Comparison of ENCODE assay signal across 19 cellular contexts in genomic region chr11:77184136-77184860, GRCh38. TPM values are rescaled to one million over a fixed set of nuclear protein-coding genes. Genes with fewer than 3 reads are reported as not detected.
A peak's percentile ranks its signal among the peaks of the same experiment; 100 is the strongest.
DNase-seq lines count a peak whose midpoint lies in the region; ATAC-seq and TF ChIP-seq lines count a peak whose summit lies in the region.
"Had no signal": no experiment of that assay in that cellular context is flagged by ENCODE, and none has a peak within 500 bp of the region (broad histone marks: within the 10 kb centered on the region; RNA-seq: fewer than 3 reads in every experiment).

No MANE protein-coding gene starts in this region.

- no peaks in the 10 kb centered on the region for H3K36me3 Mint-ChIP-seq in chondrocyte (ENCODE audit: low read depth)
- no peaks in the 10 kb centered on the region for H3K36me3 Mint-ChIP-seq in stimulated activated memory B cell treated with anti-CD40 and anti-IgM and Interleukin-4, amounts not matched to agents 10 μg/mL and 1 μg/mL and 100 μg/mL, for 72 hours
- no peaks in the 10 kb centered on the region for H3K36me3 Mint-ChIP-seq in activated CD4-positive, alpha-beta T cell treated with anti-CD3 and anti-CD28 coated beads, Interleukin-2, amount 10 ng/mL, durations not matched to agents 7 days and 5 days (ENCODE audit: low read depth)
- H3K36me3 Mint-ChIP-seq: CD4-positive, CD25-positive, alpha-beta regulatory T cell; CD8-positive, alpha-beta T cell had no signal

- DNase-seq in Right ventricle myocardium superior (peak; percentile 23), heart right ventricle (no peak), chondrocyte (ENCODE audit: low spot score) (peak; percentile 72), SHP77 (lab: John Stamatoyannopoulos, UW) (no peak)
- no peak for DNase-seq in activated CD4-positive, alpha-beta T cell treated with anti-CD3 and anti-CD28 coated beads, Interleukin-2, amount 10 ng/mL, durations not matched to agents 7 days and 5 days
- DNase-seq: 8988T; Caco-2; CD4-positive, CD25-positive, alpha-beta regulatory T cell; CD8-positive, alpha-beta T cell; DMS153; DND-41; GOT3; HFFc6 had no signal

- POLR2A ChIA-PET in activated CD4-positive, alpha-beta T cell treated with anti-CD3 and anti-CD28 coated beads, Interleukin-2, amount 10 ng/mL, durations not matched to agents 7 days and 5 days (lab: Charles Lee): no interaction called here

- intact Hi-C loops in Right ventricle myocardium superior (cut with DNase I) (no loop called here), heart right ventricle (cut with DNase I) (loop anchor here in 3 of 10 donors (10.0 kb wide), 2 partner anchors 129 to 139 kb away; no protein-coding TSS in a partner anchor)

- WGBS in heart right ventricle, 2 donors: 89 to 91% methylated on average over 15 of the region's 15 CpGs

- H3K27ac ChIP-seq in heart right ventricle: no peak overlapping the region
- H3K27ac ChIP-seq: BLaER1, C4-2B had no signal

- no peaks in the 10 kb centered on the region for H3K27me3 ChIP-seq in heart right ventricle
- H3K27me3 ChIP-seq: BLaER1 had no signal

- CTCF ChIA-PET in activated CD4-positive, alpha-beta T cell treated with anti-CD3 and anti-CD28 coated beads, Interleukin-2, amount 10 ng/mL, durations not matched to agents 7 days and 5 days (lab: Charles Lee): no interaction called here

- H3K4me1 Mint-ChIP-seq in chondrocyte (ENCODE audit: low read depth): no peaks in the 10 kb centered on the region
- H3K4me1 Mint-ChIP-seq in stimulated activated memory B cell treated with anti-CD40 and anti-IgM and Interleukin-4, amounts not matched to agents 10 μg/mL and 1 μg/mL and 100 μg/mL, for 72 hours: no peaks in the 10 kb centered on the region
- H3K4me1 Mint-ChIP-seq in activated CD4-positive, alpha-beta T cell treated with anti-CD3 and anti-CD28 coated beads, Interleukin-2, amount 10 ng/mL, durations not matched to agents 7 days and 5 days: no peaks in the 10 kb centered on the region
- H3K4me1 Mint-ChIP-seq: B cell had no signal

- H3K36me3 ChIP-seq in heart right ventricle: peaks cover 0 to 13% (median 0%) of the 10 kb centered on the region in 9 donors
- H3K36me3 ChIP-seq: BLaER1, HAP-1 had no signal

- no peaks in the 10 kb centered on the region for H3K9me3 Mint-ChIP-seq in chondrocyte (ENCODE audit: low read depth)
- no peaks in the 10 kb centered on the region for H3K9me3 Mint-ChIP-seq in stimulated activated memory B cell treated with anti-CD40 and anti-IgM and Interleukin-4, amounts not matched to agents 10 μg/mL and 1 μg/mL and 100 μg/mL, for 72 hours
- no peaks in the 10 kb centered on the region for H3K9me3 Mint-ChIP-seq in activated CD4-positive, alpha-beta T cell treated with anti-CD3 and anti-CD28 coated beads, Interleukin-2, amount 10 ng/mL, durations not matched to agents 7 days and 5 days
- H3K9me3 Mint-ChIP-seq: CD4-positive, CD25-positive, alpha-beta regulatory T cell; CD8-positive, alpha-beta T cell; HFFc6 had no signal

- no peak overlapping the region for H3K27ac Mint-ChIP-seq in chondrocyte (ENCODE audit: unreplicated experiment)
- H3K27ac Mint-ChIP-seq in stimulated activated memory B cell treated with anti-CD40 and anti-IgM and Interleukin-4, amounts not matched to agents 10 μg/mL and 1 μg/mL and 100 μg/mL, for 72 hours: no peak overlapping the region
- H3K27ac Mint-ChIP-seq in activated CD4-positive, alpha-beta T cell treated with anti-CD3 and anti-CD28 coated beads, Interleukin-2, amount 10 ng/mL, durations not matched to agents 7 days and 5 days: no peak overlapping the region
- H3K27ac Mint-ChIP-seq: B cell; CD8-positive, alpha-beta T cell; HFFc6 had no signal

- no peak overlapping the region for H3K4me3 ChIP-seq in heart right ventricle
- H3K4me3 ChIP-seq: BLaER1, HAP-1 had no signal

- peaks cover 0 to 1% (median 0%) of the 10 kb centered on the region in 9 donors for H3K4me1 ChIP-seq in heart right ventricle
- H3K4me1 ChIP-seq: Caco-2, HAP-1 had no signal

- no peaks in the 10 kb centered on the region for H3K9me3 ChIP-seq in heart right ventricle
- H3K9me3 ChIP-seq: BLaER1, Caco-2, HAP-1 had no signal

- TF ChIP-seq CTCF in heart right ventricle (IDR thresholded peaks at IDR 0.05): no peak
- no peak for TF ChIP-seq CTCF in chondrocyte (IDR thresholded peaks at IDR 0.05)

- ATAC-seq in Right ventricle myocardium superior (ENCODE audit: poor library complexity) (no peak), heart right ventricle (no peak)
- peak; percentile 37 for ATAC-seq in stimulated activated memory B cell treated with anti-CD40 and anti-IgM and Interleukin-4, amounts not matched to agents 10 μg/mL and 1 μg/mL and 100 μg/mL, for 72 hours
- ATAC-seq: CD8-positive, alpha-beta T cell had no signal

- no peak overlapping the region for H3K4me3 Mint-ChIP-seq in chondrocyte (ENCODE audit: unreplicated experiment)
- H3K4me3 Mint-ChIP-seq in stimulated activated memory B cell treated with anti-CD40 and anti-IgM and Interleukin-4, amounts not matched to agents 10 μg/mL and 1 μg/mL and 100 μg/mL, for 72 hours: no peak overlapping the region
- no peak overlapping the region for H3K4me3 Mint-ChIP-seq in activated CD4-positive, alpha-beta T cell treated with anti-CD3 and anti-CD28 coated beads, Interleukin-2, amount 10 ng/mL, durations not matched to agents 7 days and 5 days
- H3K4me3 Mint-ChIP-seq: B cell; CD4-positive, CD25-positive, alpha-beta regulatory T cell; CD8-positive, alpha-beta T cell; HFFc6 had no signal

- peaks cover 10% of the 10 kb centered on the region for H3K27me3 Mint-ChIP-seq in chondrocyte (ENCODE audit: low read depth)
- H3K27me3 Mint-ChIP-seq in stimulated activated memory B cell treated with anti-CD40 and anti-IgM and Interleukin-4, amounts not matched to agents 10 μg/mL and 1 μg/mL and 100 μg/mL, for 72 hours: peaks cover 31% of the 10 kb centered on the region
- peaks cover 4% of the 10 kb centered on the region for H3K27me3 Mint-ChIP-seq in activated CD4-positive, alpha-beta T cell treated with anti-CD3 and anti-CD28 coated beads, Interleukin-2, amount 10 ng/mL, durations not matched to agents 7 days and 5 days
- H3K27me3 Mint-ChIP-seq: B cell; CD4-positive, CD25-positive, alpha-beta regulatory T cell had no signal

RNA-seq across cellular contexts. Expression of gene MYO7A, which starts 56.3 kb away (rescaled TPM):
- total RNA-seq in Right ventricle myocardium superior: 4.4 TPM
- 1 to 10 TPM in 9 of 10 donors, under 1 TPM in 1; 1.00 to 6.8 (median 2.8) TPM for total RNA-seq in heart right ventricle
- polyA plus RNA-seq in heart right ventricle: 1 to 10 TPM in 1 of 2 donors, under 1 TPM in 1; 0.91 to 5.0 TPM
- not detected in 3 replicates for total RNA-seq in chondrocyte
- under 1 TPM; 0.07 to 0.15 TPM for total RNA-seq in activated CD4-positive, alpha-beta T cell treated with anti-CD3 and anti-CD28 coated beads, Interleukin-2, amount 10 ng/mL, durations not matched to agents 7 days and 5 days
- polyA plus RNA-seq: AG04450 had no signal

Comparison
In these comparisons a context has a peak if more than half of its experiments do, and no peak if none do; other contexts are left out.
1. DNase-seq: peak in Right ventricle myocardium superior (single experiment) and chondrocyte (single experiment); none in heart right ventricle (0 of 2), activated CD4-positive, alpha-beta T cell treated with anti-CD3 and anti-CD28 coated beads, Interleukin-2, amount 10 ng/mL, durations not matched to agents 7 days and 5 days (single experiment) and SHP77 (0 of 2).